In genomic region chr6:38508286-38508685, GRCh38 we compare ENCODE assay signal across 14 cellular contexts.
"Had no signal": no experiment of that assay in that cellular context is flagged by ENCODE, and none has a peak within 500 bp of the region (broad histone marks: within the 10 kb centered on the region; RNA-seq: fewer than 3 reads in every experiment).

No MANE protein-coding gene starts in this region.

- H3K9me3 ChIP-seq: breast epithelium, MG63 had no signal

- DNase-seq: activated B cell treated with CpG ODN at 0.5 μM for 24 hours; activated CD4-positive, alpha-beta T cell treated with anti-CD3 and anti-CD28 coated beads for 1 hour; activated CD4-positive, alpha-beta T cell treated with anti-CD3 and anti-CD28 coated beads, Interleukin-2, amount 10 ng/mL, durations not matched to agents 24 days and 14 days; activated CD4-positive, alpha-beta T cell treated with anti-CD3 and anti-CD28 coated beads, Interleukin-2, amount 50 U/mL, for 48 hours; activated CD8-positive, alpha-beta memory T cell treated with anti-CD3 and anti-CD28 coated beads, Interleukin-2, amount 10 ng/mL, durations not matched to agents 7 days and 5 days; activated gamma-delta T cell; activated naive CD4-positive, alpha-beta T cell treated with anti-CD3 and anti-CD28 coated beads for 36 hours; activated T-cell treated with anti-CD3 and anti-CD28 coated beads, Interleukin-2, amount 50 U/mL, for 24 hours; MG63; NCI-H1417 treated with DMSO at 0.1 percent for 48 hours; NCI-H1694; NCI-H2107; NK-92 treated with Interleukin-12 subunit alpha and Interleukin-12 subunit beta, amount 100 ng/mL, for 24 hours had no signal

- H3K4me3 ChIP-seq: breast epithelium, MG63 had no signal

- H3K27ac ChIP-seq: breast epithelium had no signal

- H3K4me1 ChIP-seq: breast epithelium had no signal

- H3K36me3 ChIP-seq: breast epithelium, MG63 had no signal

- H3K27me3 ChIP-seq: breast epithelium, MG63 had no signal

- ATAC-seq: activated CD8-positive, alpha-beta memory T cell treated with anti-CD3 and anti-CD28 coated beads, Interleukin-2, amount 10 ng/mL, durations not matched to agents 7 days and 5 days had no signal
